In the genomic region with DNA sequence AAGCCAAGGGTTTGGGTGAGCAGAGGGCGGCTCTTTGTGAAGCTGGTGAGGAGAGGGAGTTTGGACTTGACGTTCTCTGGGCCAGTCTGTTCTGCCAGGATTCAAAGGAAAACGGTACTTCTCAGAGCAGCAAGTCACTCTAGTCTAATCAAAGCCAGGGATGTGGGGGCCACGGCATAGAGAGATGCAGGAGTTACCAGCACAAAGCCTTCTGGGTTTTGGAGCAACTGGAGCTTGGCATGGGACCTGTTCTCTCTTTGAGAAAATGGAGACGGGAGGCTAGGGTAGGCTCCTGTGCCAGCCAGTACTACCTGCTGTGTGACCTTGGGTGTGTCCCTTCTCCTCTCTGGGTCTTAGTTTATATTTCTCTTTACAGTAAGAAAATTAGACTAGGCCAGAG, we compare ENCODE assay signal across 10 cellular contexts. TPM values are rescaled to one million over a fixed set of nuclear protein-coding genes. Genes with fewer than 3 reads are reported as not detected.
A peak's percentile ranks its signal among the peaks of the same experiment; 100 is the strongest.
DNase-seq lines count a peak whose midpoint lies in the region; TF ChIP-seq lines count a peak whose summit lies in the region.
"Had no signal": no experiment of that assay in that cellular context is flagged by ENCODE, and none has a peak within 500 bp of the region (broad histone marks: within the 10 kb centered on the region; RNA-seq: fewer than 3 reads in every experiment).

No MANE protein-coding gene starts in this region.

- no CpG with 5 or more reads among the region's 5 CpGs for WGBS in mesendoderm (ENCODE audit: extremely low coverage, insufficient coverage, low lambda C conversion rate)

- H3K27ac ChIP-seq in left ventricle myocardium inferior (replicated peaks) (peak overlapping the region; percentile 21), right atrium auricular region (peak overlapping the region in 1 of 2 donors; percentile 93), ascending aorta (peak overlapping the region in 1 of 2 donors; percentile 94), mesendoderm (ENCODE audit: low read depth, low read length) (no peak overlapping the region)

- DNase-seq in left ventricle myocardium inferior (no peak), right atrium auricular region (ENCODE audit: low spot score) (no peak), ascending aorta (ENCODE audit: low spot score in 2 of 2) (no peak), mesendoderm (no peak), anterior cingulate cortex (lab: John Stamatoyannopoulos, UW) (no peak), DMS53 (lab: John Stamatoyannopoulos, UW) (no peak), OCI-M1 (lab: John Stamatoyannopoulos, UW) (no peak), NCI-H2196 (lab: John Stamatoyannopoulos, UW; ENCODE audit: unreplicated experiment) (no peak)
- DNase-seq: SIG-M5 had no signal

- H3K27me3 ChIP-seq in left ventricle myocardium inferior (ENCODE audit: low read depth) (no peaks in the 10 kb centered on the region), right atrium auricular region (no peaks in the 10 kb centered on the region), ascending aorta (no peaks in the 10 kb centered on the region), mesendoderm (ENCODE audit: insufficient read depth, low read length, poor library complexity) (no peaks in the 10 kb centered on the region)

- H2BK5ac ChIP-seq in mesendoderm (ENCODE audit: low read length) = no peak overlapping the region

- TF ChIP-seq CTCF in left ventricle myocardium inferior (IDR thresholded peaks at IDR 0.05; ENCODE audit: borderline replicate concordance) (no peak), right atrium auricular region (IDR thresholded peaks at IDR 0.05) (no peak), ascending aorta (IDR thresholded peaks at IDR 0.05) (no peak)

- H3K4me2 ChIP-seq in mesendoderm (ENCODE audit: low read length) = peak overlapping the region; percentile 6

- no peak overlapping the region for H4K8ac ChIP-seq in mesendoderm (ENCODE audit: low read depth, low read length)

- H3K18ac ChIP-seq in mesendoderm (ENCODE audit: low read length) = no peak overlapping the region

- H3K9me3 ChIP-seq in left ventricle myocardium inferior (replicated peaks) (no peaks in the 10 kb centered on the region), right atrium auricular region (no peaks in the 10 kb centered on the region), ascending aorta (no peaks in the 10 kb centered on the region)

- H3K4me3 ChIP-seq in left ventricle myocardium inferior = peak overlapping the region; percentile 73
- peak overlapping the region in 1 of 2 donors; percentile 64 for H3K4me3 ChIP-seq in right atrium auricular region
- peak overlapping the region; percentile 73 to 79 for H3K4me3 ChIP-seq in ascending aorta
- no peak overlapping the region for H3K4me3 ChIP-seq in mesendoderm (ENCODE audit: low read length)

- no peak overlapping the region for H2BK15ac ChIP-seq in mesendoderm (replicated peaks; ENCODE audit: low read depth)

- H3K36me3 ChIP-seq in left ventricle myocardium inferior (peaks cover 52% of the 10 kb centered on the region), right atrium auricular region (peaks cover 37% of the 10 kb centered on the region), ascending aorta (peaks cover 28 to 42% of the 10 kb centered on the region in 2 donors), mesendoderm (ENCODE audit: control insufficient read depth, insufficient read depth, low read length) (peaks cover 10% of the 10 kb centered on the region)

- peaks cover 23% of the 10 kb centered on the region for H3K79me1 ChIP-seq in mesendoderm (ENCODE audit: low read length)

- H3K4me1 ChIP-seq in left ventricle myocardium inferior (peaks cover 73% of the 10 kb centered on the region), right atrium auricular region (peaks cover 0 to 49% of the 10 kb centered on the region in 2 donors), ascending aorta (peaks cover 19 to 29% of the 10 kb centered on the region in 2 donors), mesendoderm (ENCODE audit: control insufficient read depth, low read depth, low read length) (peaks cover 9% of the 10 kb centered on the region)

- peak overlapping the region; percentile 88 for H3K9ac ChIP-seq in mesendoderm (ENCODE audit: low read length)

- no peak overlapping the region for H2BK120ac ChIP-seq in mesendoderm (ENCODE audit: low read depth, low read length)

- peak overlapping the region; percentile 74 for H3K56ac ChIP-seq in mesendoderm (ENCODE audit: low read length)

- H3K79me2 ChIP-seq in mesendoderm (ENCODE audit: control insufficient read depth, insufficient read depth, low read length) = peaks cover 34% of the 10 kb centered on the region

- H3K4ac ChIP-seq in mesendoderm (ENCODE audit: low read depth, low read length) = no peak overlapping the region

- no peak overlapping the region for H2AK5ac ChIP-seq in mesendoderm (ENCODE audit: low read length)

- intact Hi-C loops in left ventricle myocardium inferior (cut with micrococcal nuclease) = no loop called here
- intact Hi-C loops in ascending aorta (cut with DNase I) = no loop called here

- no peak overlapping the region for H3K23ac ChIP-seq in mesendoderm (ENCODE audit: low read length)

- no peak overlapping the region for H4K5ac ChIP-seq in mesendoderm (ENCODE audit: low read length)

RNA-seq across cellular contexts. Expression of a gene that starts 2.1 kb away (rescaled TPM):
- 17.2 TPM for total RNA-seq in left ventricle myocardium inferior
- total RNA-seq in right atrium auricular region = 10 to 100 TPM; 16.1 to 29.4 TPM
- total RNA-seq in ascending aorta = 83.8 TPM
- 29.1 TPM for polyA plus RNA-seq in mesendoderm (2013, experiment 1 of 2)
- polyA plus RNA-seq in mesendoderm (2013, experiment 2 of 2) = 28.4 TPM

RNA-seq across cellular contexts. Expression of a gene that starts 18.8 kb away (rescaled TPM):
- total RNA-seq in left ventricle myocardium inferior (16.7 TPM), right atrium auricular region (10 to 100 TPM in 1 of 2 donors, 1 to 10 TPM in 1; 9.5 to 11.2 TPM), ascending aorta (29.1 TPM)
- polyA plus RNA-seq in mesendoderm (2013, experiment 1 of 2) = 12.9 TPM
- polyA plus RNA-seq in mesendoderm (2013, experiment 2 of 2) = 12.8 TPM

RNA-seq across cellular contexts. Expression of a gene that starts 23.9 kb away (rescaled TPM):
- total RNA-seq in left ventricle myocardium inferior (0.71 TPM), right atrium auricular region (1 to 10 TPM in 1 of 2 donors, under 1 TPM in 1; 0.48 to 1.3 TPM), ascending aorta (not detected)
- 3.1 TPM for polyA plus RNA-seq in mesendoderm (2013, experiment 1 of 2)
- 2.8 TPM for polyA plus RNA-seq in mesendoderm (2013, experiment 2 of 2)

RNA-seq across cellular contexts. Expression of a gene that starts 27.3 kb away (rescaled TPM):
- total RNA-seq in left ventricle myocardium inferior (not detected), right atrium auricular region (not detected), ascending aorta (not detected)
- not detected for polyA plus RNA-seq in mesendoderm (2013, experiment 1 of 2)
- not detected for polyA plus RNA-seq in mesendoderm (2013, experiment 2 of 2)
- total RNA-seq: Daoy had no signal

RNA-seq across cellular contexts. Expression of a gene that starts 40.6 kb away (rescaled TPM):
- 10.9 TPM for total RNA-seq in left ventricle myocardium inferior
- 1 to 10 TPM; 8.1 to 8.9 TPM for total RNA-seq in right atrium auricular region
- 4.0 TPM for total RNA-seq in ascending aorta
- 7.2 TPM for polyA plus RNA-seq in mesendoderm (2013, experiment 1 of 2)
- 7.4 TPM for polyA plus RNA-seq in mesendoderm (2013, experiment 2 of 2)
